ENCODE assay signal across 11 cellular contexts in genomic region chr3:194711913-194712312, GRCh38. TPM values are rescaled to one million over a fixed set of nuclear protein-coding genes. Genes with fewer than 3 reads are reported as not detected.
DNase-seq lines count a peak whose midpoint lies in the region; ATAC-seq and TF ChIP-seq lines count a peak whose summit lies in the region.
"Had no signal": no experiment of that assay in that cellular context is flagged by ENCODE, and none has a peak within 500 bp of the region (broad histone marks: within the 10 kb centered on the region; RNA-seq: fewer than 3 reads in every experiment).

No MANE protein-coding gene starts in this region.

- H3K36me3 ChIP-seq in skeletal muscle tissue (ENCODE audit: control insufficient read depth in 3 of 3, insufficient read depth in 3 of 3, low read length in 3 of 3) (no peaks in the 10 kb centered on the region), spleen (no peaks in the 10 kb centered on the region)
- H3K36me3 ChIP-seq: esophagus squamous epithelium had no signal

- peaks cover 3% of the 10 kb centered on the region for H3K27me3 Mint-ChIP-seq in activated CD8-positive, alpha-beta memory T cell treated with anti-CD3 and anti-CD28 coated beads, Interleukin-2, amount 10 ng/mL, durations not matched to agents 7 days and 5 days

- H3K27ac Mint-ChIP-seq in activated CD8-positive, alpha-beta memory T cell treated with anti-CD3 and anti-CD28 coated beads, Interleukin-2, amount 10 ng/mL, durations not matched to agents 7 days and 5 days, result no peak overlapping the region

- H3K9me3 ChIP-seq in skeletal muscle tissue (ENCODE audit: control insufficient read depth in 3 of 3, low read length in 3 of 3), result peaks cover 0 to 3% (median 0%) of the 10 kb centered on the region in 3 donors
- peaks cover 0 to 8% (median 6%) of the 10 kb centered on the region in 8 donors for H3K9me3 ChIP-seq in spleen
- H3K9me3 ChIP-seq: esophagus squamous epithelium had no signal

- WGBS in spleen, 5 donors, result 47 to 54% (median 52%) methylated on average over 6 of the region's 6 CpGs

- CTCF ChIA-PET in activated CD8-positive, alpha-beta memory T cell treated with anti-CD3 and anti-CD28 coated beads, Interleukin-2, amount 10 ng/mL, durations not matched to agents 7 days and 5 days (lab: Charles Lee), result no interaction called here

- peaks cover 9% of the 10 kb centered on the region for H3K4me1 Mint-ChIP-seq in activated CD8-positive, alpha-beta memory T cell treated with anti-CD3 and anti-CD28 coated beads, Interleukin-2, amount 10 ng/mL, durations not matched to agents 7 days and 5 days
- H3K4me1 Mint-ChIP-seq: neural crest cell had no signal

- H3K27ac ChIP-seq in skeletal muscle tissue (ENCODE audit: low read depth, low read length) (peak overlapping the region; percentile 76), spleen (no peak overlapping the region)
- H3K27ac ChIP-seq: esophagus squamous epithelium, VCaP had no signal

- TF ChIP-seq CTCF in HFF-Myc (IDR thresholded peaks at IDR 0.05; ENCODE audit: low read depth, low read length, missing control alignments) (no peak), spleen (IDR thresholded peaks at IDR 0.05 in 8 of 11, conservative IDR thresholded peaks at IDR 0.05 in 3 of 11) (no peak)

- no peak overlapping the region for H3K4me3 Mint-ChIP-seq in activated CD8-positive, alpha-beta memory T cell treated with anti-CD3 and anti-CD28 coated beads, Interleukin-2, amount 10 ng/mL, durations not matched to agents 7 days and 5 days
- H3K4me3 Mint-ChIP-seq: neural crest cell had no signal

- no peaks in the 10 kb centered on the region for H3K36me3 Mint-ChIP-seq in activated CD8-positive, alpha-beta memory T cell treated with anti-CD3 and anti-CD28 coated beads, Interleukin-2, amount 10 ng/mL, durations not matched to agents 7 days and 5 days

- H3K9me3 Mint-ChIP-seq in activated CD8-positive, alpha-beta memory T cell treated with anti-CD3 and anti-CD28 coated beads, Interleukin-2, amount 10 ng/mL, durations not matched to agents 7 days and 5 days (ENCODE audit: low read depth), result no peaks in the 10 kb centered on the region
- H3K9me3 Mint-ChIP-seq: neural crest cell had no signal

- H3K27me3 ChIP-seq in skeletal muscle tissue (ENCODE audit: control insufficient read depth in 3 of 3, insufficient read depth in 3 of 3, low read length in 3 of 3) (no peaks in the 10 kb centered on the region), spleen (replicated peaks in 1 of 7) (no peaks in the 10 kb centered on the region)
- H3K27me3 ChIP-seq: esophagus squamous epithelium had no signal

- no peak overlapping the region for H3K4me3 ChIP-seq in HFF-Myc (replicated peaks; ENCODE audit: low read depth, low read length)
- no peak overlapping the region for H3K4me3 ChIP-seq in skeletal muscle tissue (ENCODE audit: low read length in 3 of 3)
- H3K4me3 ChIP-seq in spleen, result no peak overlapping the region
- H3K4me3 ChIP-seq: esophagus squamous epithelium had no signal

- H3K9ac ChIP-seq in skeletal muscle tissue (ENCODE audit: low read depth in 1 of 3, low read length in 3 of 3), result no peak overlapping the region

- intact Hi-C loops in spleen (cut with DNase I; ENCODE audit: low total_unique reads), result no loop called here

- peak; percentile 87 for DNase-seq in HFF-Myc (ENCODE audit: extremely low read depth, low read depth)
- DNase-seq in SW480 (ENCODE audit: low spot score), result peak; percentile 99
- peak; percentile 92 for DNase-seq in foreskin melanocyte
- DNase-seq in activated CD8-positive, alpha-beta memory T cell treated with anti-CD3 and anti-CD28 coated beads, Interleukin-2, amount 10 ng/mL, durations not matched to agents 7 days and 5 days, result no peak
- no peak for DNase-seq in spleen
- DNase-seq in stimulated activated CD4-positive, alpha-beta T cell treated with anti-CD3 and anti-CD28 coated beads, Interleukin-4, amount 100 ng/mL, for 1 hour, result no peak
- DNase-seq: activated naive CD4-positive, alpha-beta T cell treated with Interleukin-2 at 50 U/mL for 16 hours; esophagus squamous epithelium had no signal

- no peak for TF ChIP-seq POLR2A in spleen (IDR thresholded peaks at IDR 0.05)

- H3K4me1 ChIP-seq in skeletal muscle tissue (ENCODE audit: control insufficient read depth in 3 of 3, insufficient read depth in 3 of 3, low read length in 3 of 3) (peaks cover 4 to 9% (median 8%) of the 10 kb centered on the region in 3 donors), spleen (peaks cover 0 to 5% (median 0%) of the 10 kb centered on the region in 6 donors)

- no peak for ATAC-seq in activated CD8-positive, alpha-beta memory T cell treated with anti-CD3 and anti-CD28 coated beads, Interleukin-2, amount 10 ng/mL, durations not matched to agents 7 days and 5 days

RNA-seq across cellular contexts. Expression of gene FAM43A, which starts 26.2 kb away (rescaled TPM):
- total RNA-seq in skeletal muscle tissue, result 15.7 TPM
- 10 to 100 TPM in 1 of 2 experiments, 1 to 10 TPM in 1; 1.6 to 10.0 TPM for total RNA-seq in activated CD8-positive, alpha-beta memory T cell treated with anti-CD3 and anti-CD28 coated beads, Interleukin-2, amount 10 ng/mL, durations not matched to agents 7 days and 5 days
- total RNA-seq in spleen, result 100 to 1,000 TPM in 1 of 7 donors, 10 to 100 TPM in 6; 51.8 to 102 (median 74.0) TPM
- polyA plus RNA-seq in spleen, result 10 to 100 TPM; 16.9 to 62.8 (median 18.6) TPM

RNA-seq across cellular contexts. Expression of gene LSG1, which starts 39.9 kb away (rescaled TPM):
- 36.5 TPM for total RNA-seq in skeletal muscle tissue
- 10 to 100 TPM; 42.8 to 58.7 TPM for total RNA-seq in activated CD8-positive, alpha-beta memory T cell treated with anti-CD3 and anti-CD28 coated beads, Interleukin-2, amount 10 ng/mL, durations not matched to agents 7 days and 5 days
- 10 to 100 TPM; 33.1 to 58.0 (median 44.1) TPM for total RNA-seq in spleen
- 10 to 100 TPM; 10.8 to 26.3 (median 15.6) TPM for polyA plus RNA-seq in spleen

Comparison
In these comparisons a context has a peak if more than half of its experiments do, and no peak if none do; other contexts are left out.
1. DNase-seq: peak in HFF-Myc (single experiment), SW480 (single experiment) and foreskin melanocyte (single experiment); none in activated CD8-positive, alpha-beta memory T cell treated with anti-CD3 and anti-CD28 coated beads, Interleukin-2, amount 10 ng/mL, durations not matched to agents 7 days and 5 days (single experiment), spleen (single experiment) and stimulated activated CD4-positive, alpha-beta T cell treated with anti-CD3 and anti-CD28 coated beads, Interleukin-4, amount 100 ng/mL, for 1 hour (single experiment).